Comparison of ENCODE assay signal across 8 cellular contexts in the genomic region with DNA sequence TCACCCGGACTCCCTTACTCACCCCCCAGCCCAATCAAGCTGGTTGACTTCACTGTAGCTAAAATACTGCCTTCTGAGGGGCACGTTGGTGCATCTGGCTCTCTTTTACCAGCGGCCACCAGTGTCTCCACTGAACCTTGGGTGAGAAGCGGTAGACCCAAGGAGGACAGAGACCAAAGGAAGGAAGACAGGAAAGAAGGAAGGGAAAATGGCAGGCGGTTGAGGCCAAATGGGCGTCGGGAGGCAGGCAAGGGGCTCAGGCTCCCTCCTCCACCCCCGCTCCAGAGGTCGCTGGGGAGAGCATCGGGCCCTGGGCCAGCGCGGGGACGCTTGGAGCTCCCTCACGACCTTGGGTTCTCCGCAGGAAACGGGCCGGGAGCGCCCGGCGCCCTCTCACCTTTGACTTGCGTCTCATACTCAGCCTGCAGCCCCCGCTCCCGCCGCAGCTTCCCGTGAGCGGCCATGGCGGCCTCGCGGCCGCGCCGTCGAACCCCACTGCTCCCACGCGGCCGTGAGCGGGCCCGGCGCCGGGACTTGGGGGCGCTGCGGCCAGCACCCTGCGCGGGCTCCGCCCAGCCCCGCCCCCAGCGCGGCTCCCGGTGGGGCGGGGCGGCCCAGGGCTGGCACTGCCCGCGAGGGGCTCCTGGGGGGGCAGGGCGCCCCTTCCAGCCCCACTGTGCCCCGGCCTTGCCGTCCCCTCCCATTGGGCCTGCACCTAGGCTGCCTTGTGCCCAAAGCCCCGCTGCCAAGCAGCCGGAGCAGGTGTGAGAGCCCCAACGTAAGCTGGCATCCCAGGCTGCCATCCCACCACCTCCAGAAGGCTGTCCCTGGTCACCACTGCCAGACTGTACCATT. TPM values are rescaled to one million over a fixed set of nuclear protein-coding genes. Genes with fewer than 3 reads are reported as not detected.
A peak's percentile ranks its signal among the peaks of the same experiment; 100 is the strongest.
DNase-seq lines count a peak whose midpoint lies in the region; ATAC-seq and TF ChIP-seq lines count a peak whose summit lies in the region.

A gene (minus strand): TSS at position 526 of the 855 bp plus-strand sequence. CDS start 62 bp downstream, at position 464.

- peak within 1 kb of the TSS; percentile 79 for H3K4me3 Mint-ChIP-seq in MCF 10A (ENCODE audit: unreplicated experiment)

- no peaks in the 10 kb centered on the region for H3K9me3 Mint-ChIP-seq in MCF 10A (ENCODE audit: unreplicated experiment)

- H3K4me1 ChIP-seq in lower lobe of right lung = peaks cover 44% of the 10 kb centered on the region

- peaks cover 14% of the 10 kb centered on the region for H3K36me3 ChIP-seq in lower lobe of right lung

- BruUV-seq in MCF 10A (replicated peaks; lab: Mats Ljungman, UMichigan) = TSS peak; percentile 91

- H3K27me3 Mint-ChIP-seq in MCF 10A (ENCODE audit: insufficient read depth, unreplicated experiment) = no peaks in the 10 kb centered on the region

- peaks cover 9% of the 10 kb centered on the region for H3K4me1 Mint-ChIP-seq in MCF 10A (ENCODE audit: insufficient read depth, unreplicated experiment)

- no peak for TF ChIP-seq CTCF in MCF 10A (IDR thresholded peaks at IDR 0.05; ENCODE audit: unreplicated experiment)
- TF ChIP-seq CTCF in lower lobe of right lung (IDR thresholded peaks at IDR 0.05) = no peak

- in situ Hi-C loops in SK-MEL-5 (cut with HindIII; ENCODE audit: low pct_unique_long_range_greater_than_20kb, low sequenced_read_pairs) = no loop called here

- H3K27me3 ChIP-seq in lower lobe of right lung (ENCODE audit: low read depth) = no peaks in the 10 kb centered on the region

- peak within 1 kb of the TSS; percentile 64 for H3K4me3 ChIP-seq in lower lobe of right lung

- H3K27ac ChIP-seq in lower lobe of right lung = peak within 1 kb of the TSS; percentile 95

- peaks cover 6% of the 10 kb centered on the region for H3K36me3 Mint-ChIP-seq in MCF 10A (ENCODE audit: insufficient read depth, unreplicated experiment)

- peak; percentile 58 for DNase-seq in DMS 273 (lab: John Stamatoyannopoulos, UW; ENCODE audit: unreplicated experiment)
- DNase-seq in DMS 273 treated with DMSO at 0.1 percent for 48 hours (lab: John Stamatoyannopoulos, UW) = no peak
- DNase-seq in SK-MEL-5 (ENCODE audit: low read depth, low spot score) = no peak
- no peak for DNase-seq in MCF 10A (ENCODE audit: unreplicated experiment)
- peak; percentile 63 for DNase-seq in lower lobe of right lung
- DNase-seq in stimulated activated naive CD4-positive, alpha-beta T cell treated with Interleukin-2 at 50 U/mL for 16 hours (lab: John Stamatoyannopoulos, UW) = peak; percentile 22
- no peak for DNase-seq in inferior parietal cortex (ENCODE audit: extremely low spot score)

- POLR2A ChIA-PET in MCF 10A (lab: Yijun Ruan, JAX) = interaction anchor here (0.9 to 1.6 kb wide), 3 partner anchors 8 to 46 kb away, joined by 3 to 8 read pairs (median 3); a partner anchor contains a TSS

- H3K9me3 ChIP-seq in lower lobe of right lung = no peaks in the 10 kb centered on the region

- intact Hi-C loops in MCF 10A (cut with micrococcal nuclease) (no loop called here), lower lobe of right lung (cut with DNase I) (no loop called here)

- no peak within 1 kb of the TSS for H3K27ac Mint-ChIP-seq in MCF 10A (ENCODE audit: low read depth, unreplicated experiment)

- CTCF ChIA-PET in MCF 10A (lab: Yijun Ruan, JAX) = interaction anchor here (1.1 to 3.1 kb wide), 3 partner anchors 21 to 37 kb away, joined by 3 to 19 read pairs (median 5); no protein-coding TSS in a partner anchor

- ATAC-seq in lower lobe of right lung (no peak), GM19023 (IDR thresholded peaks at IDR 0.05; ENCODE audit: unreplicated experiment) (no peak)

RNA-seq across cellular contexts. Expression of the gene that starts here (rescaled TPM):
- total RNA-seq in SK-MEL-5 (2014; rRNA removed; shearing (Covaris generic)) = 15.0 and 17.5 TPM in 2 replicates
- 13.6 and 15.7 TPM in 2 replicates for polyA plus RNA-seq in SK-MEL-5 (2015; cell fraction: cytosol; rRNA removed)
- polyA plus RNA-seq in SK-MEL-5 (2015; cell fraction: nucleus; rRNA removed) = 108 and 136 TPM in 2 replicates
- total RNA-seq in MCF 10A (2022) = 2.3 and 2.6 TPM in 2 replicates
- total RNA-seq in lower lobe of right lung = 70.7 TPM

Comparison
In these comparisons a context has a peak if more than half of its experiments do, and no peak if none do; other contexts are left out.
1. DNase-seq: peak in DMS 273 (single experiment), lower lobe of right lung (single experiment) and stimulated activated naive CD4-positive, alpha-beta T cell treated with Interleukin-2 at 50 U/mL for 16 hours (single experiment); none in DMS 273 treated with DMSO at 0.1 percent for 48 hours (single experiment), SK-MEL-5 (single experiment), MCF 10A (single experiment) and inferior parietal cortex (single experiment).